Comparison of ENCODE assay signal across 8 cellular contexts in the genomic region with DNA sequence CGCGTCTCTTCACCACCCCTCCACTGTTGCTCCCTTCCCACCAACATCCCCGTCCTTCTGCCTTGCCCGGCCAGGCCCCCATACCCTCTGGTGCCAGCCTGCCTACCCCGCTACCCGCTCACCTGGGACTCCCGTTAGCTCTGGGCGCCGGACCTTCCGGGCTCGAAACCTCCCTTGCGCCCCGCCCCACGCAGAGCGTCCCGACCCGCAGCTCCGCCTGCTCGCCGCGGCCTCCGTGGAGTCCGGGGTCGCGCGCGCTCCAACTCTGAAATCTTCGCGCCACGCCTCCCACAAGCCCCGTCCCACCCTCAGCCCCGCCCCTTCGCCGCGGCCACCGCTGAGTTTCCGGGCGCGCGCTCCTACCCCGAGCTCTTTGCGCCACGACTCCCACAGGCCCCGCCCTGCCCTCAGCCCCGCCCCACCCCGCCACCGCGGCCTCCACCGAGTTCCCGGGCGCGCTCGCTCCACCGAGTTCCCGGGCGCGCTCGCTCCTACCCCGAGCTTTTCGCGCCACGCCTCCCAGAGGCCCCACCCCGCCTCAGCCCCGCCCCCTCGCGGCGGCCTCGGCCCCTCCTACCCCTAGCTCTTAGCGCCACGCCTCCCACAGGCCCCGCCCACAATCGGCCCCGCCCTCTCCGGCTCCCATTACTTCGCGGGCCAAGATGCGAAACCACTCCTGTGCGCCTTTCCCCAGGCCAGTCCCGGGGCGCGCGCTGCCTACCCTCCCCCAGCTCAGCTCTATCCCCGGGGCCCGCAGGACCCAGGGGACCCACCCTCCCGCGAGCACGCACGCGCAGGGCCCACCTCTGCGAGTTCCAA. TPM values are rescaled to one million over a fixed set of nuclear protein-coding genes. Genes with fewer than 3 reads are reported as not detected.
DNase-seq lines count a peak whose midpoint lies in the region; ATAC-seq and TF ChIP-seq lines count a peak whose summit lies in the region.

Gene IFT25 (minus strand): TSS at position 267 of the 819 bp plus-strand sequence. CDS start 5,617 bp downstream, outside the sequence.

- no peaks in the 10 kb centered on the region for H3K27me3 Mint-ChIP-seq in T-cell
- H3K27me3 Mint-ChIP-seq in type B pancreatic cell, result no peaks in the 10 kb centered on the region

- H3K4me3 Mint-ChIP-seq in T-cell (peak within 1 kb of the TSS; percentile 93 to 96 (median 96)), type B pancreatic cell (peak within 1 kb of the TSS; percentile 95)

- ATAC-seq in HG02840 (IDR thresholded peaks at IDR 0.05; ENCODE audit: low FRiP score, unreplicated experiment), result peak; percentile 66
- ATAC-seq in T-cell (replicated peaks in 1 of 4), result peak; percentile 77 to 84 (median 79)

- POLR2A ChIA-PET in T-cell (lab: Charles Lee), result interaction anchor here (0.6 to 1.3 kb wide), 12 partner anchors 11 to 201 kb away, joined by 3 to 9 read pairs (median 4); partner anchors contain the start of genes TCEANC2 (in 1 of the 2) and TMEM59 (in 1 of the 2)

- H3K9me3 Mint-ChIP-seq in T-cell, result no peaks in the 10 kb centered on the region
- H3K9me3 Mint-ChIP-seq in type B pancreatic cell, result no peaks in the 10 kb centered on the region

- in situ Hi-C loops in GM13976 (cut with MboI; ENCODE audit: low sequenced_read_pairs, unreplicated experiment), result no loop called here

- 1% methylated on average over 81 to 90 of the region's 90 CpGs for whole genome bisulfite sequencing in adipose tissue, 3 donors

- H3K36me3 Mint-ChIP-seq in T-cell (no peaks in the 10 kb centered on the region), type B pancreatic cell (peaks cover 6% of the 10 kb centered on the region)

- TF ChIP-seq CTCF in GM13976 (IDR thresholded peaks at IDR 0.05; ENCODE audit: borderline replicate concordance, control extremely low read depth, extremely low read depth, insufficient read depth, missing control alignments) (no peak), type B pancreatic cell (conservative IDR thresholded peaks at IDR 0.05) (no peak)

- H3K27ac Mint-ChIP-seq in T-cell, result peak within 1 kb of the TSS; percentile 91 to 94
- H3K27ac Mint-ChIP-seq in type B pancreatic cell, result peak within 1 kb of the TSS; percentile 94

- no peak within 1 kb of the TSS for H3K27ac ChIP-seq in adipose tissue (ENCODE audit: low read depth, low read length)

- DNase-seq in GM13976 (ENCODE audit: low spot score), result peak; percentile 97
- DNase-seq in NCI-H1436 (lab: John Stamatoyannopoulos, UW), result peak; percentile 92
- DNase-seq in T-cell, result peak; percentile 93 to 100 (median 97)
- peak; percentile 99 for DNase-seq in cardiac septum (ENCODE audit: low spot score)
- peak; percentile 93 to 100 (median 98) for DNase-seq in posterior cingulate gyrus
- DNase-seq in type B pancreatic cell (ENCODE audit: extremely low spot score, unreplicated experiment), result peak; percentile 99

- CTCF ChIA-PET in T-cell (lab: Charles Lee), result interaction anchor here (0.5 to 1.9 kb wide), 21 partner anchors 10 to 1542 kb away, joined by 3 to 47 read pairs (median 3); partner anchors contain the start of genes NDC1 (in 1 of the 2), ORC1 (in 1 of the 2), PRPF38A (in 1 of the 2) and TCEANC2 (in 1 of the 2)

- intact Hi-C loops in cardiac septum (cut with DNase I) (loop anchor here (1.0 to 5.0 kb wide), 2 partner anchors 56 to 107 kb away; partner anchors contain the start of genes TCEANC2, TMEM59 and YIPF1), posterior cingulate gyrus (cut with DNase I) (loop anchor here (1.0 to 5.0 kb wide), 4 partner anchors 56 to 542 kb away; partner anchors contain the start of genes NDC1, TCEANC2, TMEM59 and YIPF1)

- H3K4me1 Mint-ChIP-seq in T-cell, result peaks cover 47 to 57% (median 52%) of the 10 kb centered on the region in 3 donors
- peaks cover 51% of the 10 kb centered on the region for H3K4me1 Mint-ChIP-seq in type B pancreatic cell (ENCODE audit: unreplicated experiment)

RNA-seq across cellular contexts. Expression of gene IFT25, which starts in this region (rescaled TPM):
- 10 to 100 TPM; 24.5 to 33.1 (median 31.2) TPM for total RNA-seq in T-cell
- 10 to 100 TPM; 12.0 to 30.4 (median 16.1) TPM for polyA plus RNA-seq in adipose tissue
- total RNA-seq in cardiac septum, result 11.1 TPM
- 21.2 and 41.2 TPM in 2 replicates for total RNA-seq in type B pancreatic cell (ENCODE audit: low replicate concordance)
